Comparison of ENCODE assay signal across 10 cellular contexts in genomic region chr3:1087066-1087555, GRCh38. TPM values are rescaled to one million over a fixed set of nuclear protein-coding genes. Genes with fewer than 3 reads are reported as not detected.
DNase-seq lines count a peak whose midpoint lies in the region; FAIRE-seq and TF ChIP-seq lines count a peak whose summit lies in the region.
"Had no signal": no experiment of that assay in that cellular context is flagged by ENCODE, and none has a peak within 500 bp of the region (broad histone marks: within the 10 kb centered on the region; RNA-seq: fewer than 3 reads in every experiment).

No MANE protein-coding gene starts in this region.

- H3K27me3 ChIP-seq in adrenal gland (no peaks in the 10 kb centered on the region), keratinocyte (ENCODE audit: control insufficient read depth, extremely low read depth, insufficient read depth, low read length) (no peaks in the 10 kb centered on the region)

- TF ChIP-seq CTCF in adrenal gland (IDR thresholded peaks at IDR 0.05) = peak; percentile 19 to 75 (median 53)
- TF ChIP-seq CTCF in keratinocyte (optimal IDR thresholded peaks at IDR 0.05 in 1 of 3, IDR thresholded peaks at IDR 0.05 in 1 of 3, conservative IDR thresholded peaks at IDR 0.05 in 1 of 3; ENCODE audit: extremely low read depth in 1 of 3, insufficient read depth in 2 of 3, low read length in 3 of 3) = peak in 1 of 3 experiments; percentile 11
- no peak for TF ChIP-seq CTCF in coronary artery (IDR thresholded peaks at IDR 0.05)

- peak; percentile 58 for DNase-seq in NCI-H1092 treated with DMSO at 0.1 percent for 48 hours (lab: John Stamatoyannopoulos, UW)
- no peak for DNase-seq in NCI-H1092 (lab: John Stamatoyannopoulos, UW)
- DNase-seq in adrenal gland = peak; percentile 26 to 83 (median 64)
- DNase-seq in keratinocyte (ENCODE audit: low read depth, low spot score) = peak; percentile 25
- peak; percentile 41 for DNase-seq in superior temporal gyrus (ENCODE audit: extremely low spot score)
- no peak for DNase-seq in head of caudate nucleus
- no peak for DNase-seq in SK-N-DZ (ENCODE audit: low spot score)
- DNase-seq in coronary artery (ENCODE audit: low spot score) = no peak
- DNase-seq: stimulated activated CD4-positive, alpha-beta T cell treated with anti-CD3 and anti-CD28 coated beads, Interleukin-4, amount 100 ng/mL, for 24 hours had no signal

- H3K4me2 ChIP-seq in keratinocyte (ENCODE audit: control insufficient read depth, extremely low read depth, insufficient read depth, low read depth, low read length) = peak overlapping the region; percentile 7

- H3K79me2 ChIP-seq in keratinocyte (ENCODE audit: control insufficient read depth, insufficient read depth, low read length) = no peaks in the 10 kb centered on the region

- H3K9me3 ChIP-seq in adrenal gland (replicated peaks in 1 of 3) (no peaks in the 10 kb centered on the region), keratinocyte (ENCODE audit: control insufficient read depth, low read depth, low read length) (no peaks in the 10 kb centered on the region)

- H3K9me1 ChIP-seq in keratinocyte (ENCODE audit: control insufficient read depth, extremely low read depth, insufficient read depth, low read length) = no peaks in the 10 kb centered on the region

- no peak overlapping the region for H2AFZ ChIP-seq in keratinocyte (ENCODE audit: control insufficient read depth, low read length)

- intact Hi-C loops in adrenal gland (cut with DNase I) (loop anchor here (10.0 kb wide), 2 partner anchors 168 to 898 kb away; no protein-coding TSS in a partner anchor), head of caudate nucleus (cut with DNase I) (no loop called here)

- dilution Hi-C loops in keratinocyte (cut with MboI; ENCODE audit: extremely low pct_ligation_motif_present, low sequenced_read_pairs) = no loop called here

- H3K36me3 ChIP-seq in adrenal gland (replicated peaks in 1 of 2) = no peaks in the 10 kb centered on the region
- no peaks in the 10 kb centered on the region for H3K36me3 ChIP-seq in keratinocyte (ENCODE audit: control insufficient read depth in 2 of 2, extremely low read depth in 1 of 2, insufficient read depth in 2 of 2, low read length in 2 of 2)

- H3K27ac ChIP-seq in adrenal gland (no peak overlapping the region), keratinocyte (ENCODE audit: control insufficient read depth, insufficient read depth, low read length) (no peak overlapping the region), coronary artery (no peak overlapping the region)

- peak; percentile 71 for FAIRE-seq in keratinocyte (lab: Jason Lieb, UNC)

- TF ChIP-seq POLR2A in adrenal gland (IDR thresholded peaks at IDR 0.05) = no peak

- H3K4me1 ChIP-seq in adrenal gland (replicated peaks in 1 of 2) (peaks cover 0 to 13% of the 10 kb centered on the region in 2 donors), keratinocyte (ENCODE audit: control insufficient read depth, extremely low read depth, insufficient read depth, low read length) (no peaks in the 10 kb centered on the region)

- H3K4me3 ChIP-seq in adrenal gland (no peak overlapping the region), keratinocyte (ENCODE audit: control insufficient read depth in 2 of 3, extremely low read depth in 1 of 3, insufficient read depth in 2 of 3, low read depth in 1 of 3, low read length in 3 of 3) (no peak overlapping the region), coronary artery (no peak overlapping the region)

- H3K9ac ChIP-seq in keratinocyte (ENCODE audit: control insufficient read depth, extremely low read depth, insufficient read depth, low read length) = no peak overlapping the region

- no peaks in the 10 kb centered on the region for H4K20me1 ChIP-seq in keratinocyte (ENCODE audit: control insufficient read depth, extremely low read depth, insufficient read depth, low read length)

- 17 to 27% (median 19%) methylated on average over 3 of the region's 3 CpGs for WGBS in adrenal gland, 4 donors

RNA-seq across cellular contexts. Expression of gene CNTN6, which starts 5.7 kb away (rescaled TPM):
- 10 to 100 TPM in 4 of 8 donors, 1 to 10 TPM in 4; 2.4 to 14.9 (median 10.3) TPM for total RNA-seq in adrenal gland
- polyA plus RNA-seq in adrenal gland (1 to 10 TPM; 3.1 to 8.4 (median 7.2) TPM), keratinocyte (not detected in 3 replicates)
- polyA plus RNA-seq in keratinocyte (2011; ENCODE audit: low read depth) = not detected
- not detected in 2 replicates for polyA plus RNA-seq in keratinocyte (2011; cell fraction: cytosol; rRNA removed)
- not detected in 2 replicates for polyA plus RNA-seq in keratinocyte (2011; cell fraction: nucleus; rRNA removed)
- polyA plus RNA-seq in keratinocyte (2012; ENCODE audit: low replicate concordance) = not detected in 2 replicates
- polyA minus RNA-seq in keratinocyte = not detected in 3 replicates
- polyA minus RNA-seq in keratinocyte (2011; cell fraction: cytosol; rRNA and poly(A)+ RNA removed) = not detected
- polyA minus RNA-seq in keratinocyte (2011; cell fraction: nucleus; rRNA and poly(A)+ RNA removed) = not detected in 2 replicates
- polyA plus RNA-seq in SK-N-DZ (2014; cell fraction: cytosol; rRNA removed) = 0.15 and 0.31 TPM in 2 replicates
- 0.32 and 0.64 TPM in 2 replicates for polyA plus RNA-seq in SK-N-DZ (2014; cell fraction: nucleus; rRNA removed)
- polyA plus RNA-seq: AG04450 had no signal

Comparison
In these comparisons a context has a peak if more than half of its experiments do, and no peak if none do; other contexts are left out.
1. DNase-seq: peak in NCI-H1092 treated with DMSO at 0.1 percent for 48 hours (single experiment), adrenal gland (7 of 7), keratinocyte (single experiment) and superior temporal gyrus (single experiment); none in NCI-H1092 (single experiment), head of caudate nucleus (0 of 42), SK-N-DZ (single experiment) and coronary artery (single experiment).